In the genomic region with DNA sequence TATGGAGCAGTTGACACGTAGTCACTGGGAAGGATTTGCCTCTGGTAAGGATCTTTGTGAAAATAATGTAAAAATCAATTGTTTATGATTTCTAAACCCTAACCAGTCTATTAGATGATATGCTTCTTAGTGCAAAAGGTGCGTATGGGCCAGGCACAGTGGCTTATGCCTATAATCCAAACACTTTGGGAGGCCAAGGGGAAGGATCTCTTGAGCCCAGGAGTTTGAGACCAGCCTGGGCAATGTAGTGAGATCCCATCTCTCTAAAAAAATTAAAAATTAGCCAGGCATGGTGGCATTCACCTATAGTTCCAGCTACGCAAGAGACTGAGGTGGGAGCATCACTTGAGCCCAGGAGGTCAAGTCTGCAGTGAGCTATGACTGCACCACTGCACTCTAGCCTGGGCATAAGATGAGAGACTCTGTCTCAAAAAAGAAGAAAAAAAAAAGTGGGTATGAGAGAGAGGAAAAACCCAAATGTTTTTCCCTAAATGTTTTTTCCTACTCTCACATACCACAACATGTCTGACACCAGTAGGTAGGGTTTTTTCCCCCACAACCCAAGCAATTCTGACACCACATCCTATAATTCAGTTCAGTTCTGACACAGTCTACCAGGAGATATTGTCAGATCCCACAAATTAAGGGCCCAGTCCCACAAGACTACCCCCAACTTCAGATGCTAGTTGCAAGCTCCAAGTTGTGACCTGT, we compare ENCODE assay signal across 18 cellular contexts.
"Had no signal": no experiment of that assay in that cellular context is flagged by ENCODE, and none has a peak within 500 bp of the region (broad histone marks: within the 10 kb centered on the region; RNA-seq: fewer than 3 reads in every experiment).

No MANE protein-coding gene starts in this region.

- H3K27me3 Mint-ChIP-seq: memory B cell; naive B cell; natural killer cell treated with Interleukin-12 subunit alpha and Interleukin-12 subunit beta and Interleukin-15 and Interleukin-18, amount 100 ng/mL, for 72 hours had no signal

- H3K4me3 Mint-ChIP-seq: memory B cell; mesothelial cell of epicardium; naive B cell; natural killer cell treated with Interleukin-12 subunit alpha and Interleukin-12 subunit beta and Interleukin-15 and Interleukin-18, amount 100 ng/mL, for 72 hours; neural crest cell had no signal

- DNase-seq: effector memory CD4-positive, alpha-beta T cell; heart left ventricle; kidney; mucosa of descending colon; naive B cell; pancreas; stimulated activated CD4-positive, alpha-beta T cell treated with anti-CD3 and anti-CD28 coated beads, Interleukin-12 subunit alpha, Interleukin-12 subunit beta, amount 100 ng/mL, for 4 hours; stimulated activated CD4-positive, alpha-beta T cell treated with anti-CD3 and anti-CD28 coated beads, Interleukin-1b, Interleukin-23, amount 100 ng/mL, for 48 hours; stimulated activated CD4-positive, alpha-beta T cell treated with anti-CD3 and anti-CD28 coated beads, Interleukin-4, amount 100 ng/mL, for 1 hour; stimulated activated CD8-positive, alpha-beta memory T cell treated with anti-CD3 and anti-CD28 coated beads, Interleukin-4, amount 100 ng/mL, for 48 hours; stimulated activated naive CD4-positive, alpha-beta T cell treated with Interleukin-2 at 50 U/mL for 16 hours; upper lobe of left lung had no signal

- H3K9me3 Mint-ChIP-seq: natural killer cell treated with Interleukin-12 subunit alpha and Interleukin-12 subunit beta and Interleukin-15 and Interleukin-18, amount 100 ng/mL, for 72 hours had no signal

- H3K27ac Mint-ChIP-seq: memory B cell; mesothelial cell of epicardium; natural killer cell treated with Interleukin-12 subunit alpha and Interleukin-12 subunit beta and Interleukin-15 and Interleukin-18, amount 100 ng/mL, for 72 hours had no signal

- ATAC-seq: gastroesophageal sphincter; heart left ventricle; mucosa of descending colon; natural killer cell treated with Interleukin-12 subunit alpha and Interleukin-12 subunit beta and Interleukin-15 and Interleukin-18, amount 100 ng/mL, for 72 hours; sciatic nerve had no signal

- H3K4me1 Mint-ChIP-seq: mesothelial cell of epicardium, neural crest cell had no signal
